ENCODE assay signal across 1 cellular context in the genomic region with DNA sequence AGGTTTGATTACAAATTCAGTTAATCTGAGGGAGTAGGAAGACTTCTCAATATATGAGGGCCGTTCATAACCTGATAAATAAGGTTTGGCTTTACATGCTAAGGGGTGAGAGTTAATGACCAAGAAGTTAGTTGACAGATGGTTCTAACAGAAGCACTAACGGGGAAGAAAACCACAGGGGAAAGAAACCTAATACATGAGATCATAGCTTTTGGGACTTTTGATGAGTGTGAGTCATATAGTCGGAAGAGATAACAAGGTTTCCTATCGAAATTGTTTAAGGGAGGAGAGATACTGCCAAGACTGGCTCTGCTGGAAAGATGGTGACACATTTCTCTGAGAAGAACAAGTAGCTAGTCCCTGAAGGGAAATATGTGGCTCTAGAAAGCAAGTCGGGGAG.
TF ChIP-seq lines count a peak whose summit lies in the region.

No MANE protein-coding gene starts in this region.

TF ChIP-seq in HEK293T, 16 proteins besides CTCF, POLR2A, EP300 and RAD21 (continued from another document):
- TF ChIP-seq LEF1 (IDR thresholded peaks at IDR 0.05; ENCODE audit: borderline replicate concordance) (no peak), SUZ12 (IDR thresholded peaks at IDR 0.05) (no peak), TARDBP (IDR thresholded peaks at IDR 0.05) (no peak)
